Comparison of ENCODE assay signal across 7 cellular contexts in the genomic region with DNA sequence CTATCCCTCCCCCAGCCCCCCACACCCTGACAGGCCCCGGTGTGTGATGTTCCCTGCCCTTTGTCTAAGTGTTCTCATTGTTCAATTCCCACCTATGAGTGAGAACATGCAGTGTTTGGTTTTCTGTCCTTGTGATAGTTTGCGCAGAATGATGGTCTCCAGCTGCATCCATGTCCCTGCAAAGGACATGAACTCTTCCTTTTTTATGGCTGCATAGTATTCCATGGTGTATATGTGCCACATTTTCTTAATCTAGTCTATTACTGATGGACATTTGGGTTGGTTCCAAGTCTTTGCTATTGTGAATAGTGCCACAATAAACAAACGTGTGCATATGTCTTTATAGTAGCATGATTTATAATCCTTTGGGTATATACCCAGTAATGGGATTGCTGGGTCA. TPM values are rescaled to one million over a fixed set of nuclear protein-coding genes. Genes with fewer than 3 reads are reported as not detected.
"Had no signal": no experiment of that assay in that cellular context is flagged by ENCODE, and none has a peak within 500 bp of the region (broad histone marks: within the 10 kb centered on the region; RNA-seq: fewer than 3 reads in every experiment).

No MANE protein-coding gene starts in this region.

RNA-seq across cellular contexts. Expression of a gene that starts 15.2 kb away (rescaled TPM):
- total RNA-seq: GM23248, GM23338, H1, H4, H7, H9, HFFc6 had no signal
- polyA plus RNA-seq: GM23248, GM23338, H1 had no signal

RNA-seq across cellular contexts. Expression of a gene that starts 40.4 kb away (rescaled TPM):
- total RNA-seq: GM23338, H7, H9, HFFc6 had no signal
- polyA plus RNA-seq: GM23248, GM23338 had no signal
